ENCODE assay signal across 23 cellular contexts in genomic region chr18:31010601-31011000, GRCh38. TPM values are rescaled to one million over a fixed set of nuclear protein-coding genes. Genes with fewer than 3 reads are reported as not detected.
"Had no signal": no experiment of that assay in that cellular context is flagged by ENCODE, and none has a peak within 500 bp of the region (broad histone marks: within the 10 kb centered on the region; RNA-seq: fewer than 3 reads in every experiment).

No MANE protein-coding gene starts in this region.

- ATAC-seq: activated T-cell treated with anti-CD3 and anti-CD28 coated beads, Interleukin-2, amount 50 U/mL, for 4 hours; left ventricle myocardium superior; natural killer cell had no signal

- H3K27ac ChIP-seq: body of pancreas, cardiac muscle cell, ovary, prostate gland, thyroid gland had no signal

- DNase-seq: activated CD4-positive, alpha-beta T cell treated with anti-CD3 and anti-CD28 coated beads for 1 hour; activated CD4-positive, alpha-beta T cell treated with anti-CD3 and anti-CD28 coated beads, Interleukin-2, amount 50 U/mL, for 4 hours; activated CD8-positive, alpha-beta memory T cell treated with anti-CD3 and anti-CD28 coated beads, Interleukin-2, amount 50 U/mL, for 48 hours; activated naive CD4-positive, alpha-beta T cell treated with Interleukin-2 at 50 U/mL for 16 hours; activated naive CD8-positive, alpha-beta T cell treated with anti-CD3 and anti-CD28 coated beads for 36 hours; activated T-cell treated with anti-CD3 and anti-CD28 coated beads, Interleukin-2, amount 50 U/mL, for 4 hours; amniotic stem cell; body of pancreas; cortex of kidney; endodermal cell; immature natural killer cell; left ventricle myocardium superior; midbrain; natural killer cell; ovary; stimulated activated CD4-positive, alpha-beta T cell treated with anti-CD3 and anti-CD28 coated beads, Interleukin-12 subunit alpha, Interleukin-12 subunit beta, amount 100 ng/mL, for 4 hours; stimulated activated CD4-positive, alpha-beta T cell treated with anti-CD3 and anti-CD28 coated beads, Interleukin-4, amount 100 ng/mL, for 4 hours; substantia nigra; T-helper 1 cell; thyroid gland had no signal

- H3K4me1 ChIP-seq: body of pancreas, prostate gland, thyroid gland had no signal

- H3K36me3 ChIP-seq: cardiac muscle cell, ovary, prostate gland, thyroid gland had no signal

- H3K27me3 ChIP-seq: body of pancreas, cardiac muscle cell, ovary, thyroid gland had no signal

- H3K9me3 ChIP-seq: body of pancreas, ovary, prostate gland, thyroid gland had no signal

- H3K4me3 ChIP-seq: body of pancreas, cardiac muscle cell, ovary, prostate gland, thyroid gland had no signal

RNA-seq across cellular contexts. Expression of gene DSC3, which starts 31.9 kb away (rescaled TPM):
- total RNA-seq: activated T-cell treated with anti-CD3 and anti-CD28 coated beads, Interleukin-2, amount 50 U/mL, for 4 hours; activated T-helper 2 cell treated with anti-CD3 and anti-CD28 coated beads, Interferon-gamma antibody, Interleukin-2, Interleukin-4, amounts not matched to agents 10 μg/mL and 5 μg/mL and 100 μg/mL, durations not matched to agents 14 hours and 24 hours and 36 hours; natural killer cell had no signal
